11 cellular contexts compared by ENCODE assay signal in the genomic region with DNA sequence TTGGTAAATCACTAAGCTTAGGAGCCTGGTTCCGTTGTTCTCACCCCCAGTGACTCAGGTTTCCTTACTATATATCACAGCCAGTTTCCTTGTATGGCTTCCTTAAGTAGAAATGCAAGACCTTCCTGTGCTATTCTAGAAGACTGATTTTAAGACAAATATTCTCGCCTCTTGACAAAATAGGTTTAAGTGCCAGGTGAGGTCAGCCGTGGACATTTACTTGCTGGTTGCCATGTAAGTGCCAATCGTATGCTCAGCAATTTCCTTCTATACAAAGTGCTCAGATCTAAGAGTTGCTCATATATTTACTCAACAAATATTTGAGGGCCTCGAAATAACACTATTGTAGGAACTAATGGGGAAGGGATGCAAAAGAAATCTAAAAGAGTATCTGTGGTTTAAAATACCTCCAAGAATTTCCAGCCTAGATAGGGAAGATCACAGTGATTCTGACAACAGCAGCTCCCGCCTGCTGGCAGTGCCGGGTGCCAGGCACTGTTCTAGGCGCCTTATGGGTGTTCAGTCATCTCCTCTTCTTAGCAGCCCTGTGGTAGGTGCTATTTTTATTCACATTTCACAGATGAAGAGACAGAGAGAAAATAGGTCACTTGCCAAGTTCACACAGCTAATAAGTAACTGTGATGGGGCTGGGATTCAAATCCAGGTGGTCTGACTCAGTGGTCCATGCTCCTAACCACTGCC.
DNase-seq lines count a peak whose midpoint lies in the region; ATAC-seq and TF ChIP-seq lines count a peak whose summit lies in the region.
"Had no signal": no experiment of that assay in that cellular context is flagged by ENCODE, and none has a peak within 500 bp of the region (broad histone marks: within the 10 kb centered on the region; RNA-seq: fewer than 3 reads in every experiment).

No MANE protein-coding gene starts in this region.

- H3K27me3 Mint-ChIP-seq in stimulated activated memory B cell treated with anti-CD40 and anti-IgM and Interleukin-4, amounts not matched to agents 10 μg/mL and 1 μg/mL and 100 μg/mL, for 72 hours = no peaks in the 10 kb centered on the region
- H3K27me3 Mint-ChIP-seq in HFFc6 (ENCODE audit: insufficient read depth) = no peaks in the 10 kb centered on the region

- H3K4me1 ChIP-seq in esophagus muscularis mucosa = peaks cover 0 to 7% (median 5%) of the 10 kb centered on the region in 4 donors
- peaks cover 5 to 40% (median 25%) of the 10 kb centered on the region in 6 donors for H3K4me1 ChIP-seq in spleen
- peaks cover 9% of the 10 kb centered on the region; the same call in 1 of the 2 replicates for H3K4me1 ChIP-seq in SJCRH30

- H3K36me3 ChIP-seq in esophagus muscularis mucosa (peaks cover 0 to 66% (median 33%) of the 10 kb centered on the region in 4 donors), spleen (no peaks in the 10 kb centered on the region), SJCRH30 (no peaks in the 10 kb centered on the region)
- H3K36me3 ChIP-seq: adrenal gland had no signal

- H3K27me3 ChIP-seq in esophagus muscularis mucosa (no peaks in the 10 kb centered on the region), spleen (replicated peaks in 1 of 7) (no peaks in the 10 kb centered on the region), SJCRH30 (no peaks in the 10 kb centered on the region)
- H3K27me3 ChIP-seq: adrenal gland had no signal

- H3K27ac Mint-ChIP-seq in stimulated activated memory B cell treated with anti-CD40 and anti-IgM and Interleukin-4, amounts not matched to agents 10 μg/mL and 1 μg/mL and 100 μg/mL, for 72 hours = peak overlapping the region; percentile 35
- no peak overlapping the region for H3K27ac Mint-ChIP-seq in HFFc6
- H3K27ac Mint-ChIP-seq: mesothelial cell of epicardium had no signal

- peak; percentile 30 for ATAC-seq in GM19468 (IDR thresholded peaks at IDR 0.05; ENCODE audit: extremely low read depth, unreplicated experiment)
- no peak for ATAC-seq in stimulated activated memory B cell treated with anti-CD40 and anti-IgM and Interleukin-4, amounts not matched to agents 10 μg/mL and 1 μg/mL and 100 μg/mL, for 72 hours

- no peak for TF ChIP-seq CTCF in esophagus muscularis mucosa (IDR thresholded peaks at IDR 0.05)
- TF ChIP-seq CTCF in spleen (IDR thresholded peaks at IDR 0.05 in 8 of 11, conservative IDR thresholded peaks at IDR 0.05 in 3 of 11) = no peak
- no peak for TF ChIP-seq CTCF in HFFc6 (IDR thresholded peaks at IDR 0.05)

- no peaks in the 10 kb centered on the region for H3K36me3 Mint-ChIP-seq in stimulated activated memory B cell treated with anti-CD40 and anti-IgM and Interleukin-4, amounts not matched to agents 10 μg/mL and 1 μg/mL and 100 μg/mL, for 72 hours
- H3K36me3 Mint-ChIP-seq in HFFc6 (ENCODE audit: low read depth) = peaks cover 3% of the 10 kb centered on the region; the same call in 1 of the 2 replicates

- H3K4me3 ChIP-seq in esophagus muscularis mucosa (no peak overlapping the region), spleen (no peak overlapping the region), SJCRH30 (no peak overlapping the region)
- H3K4me3 ChIP-seq: adrenal gland, thoracic aorta had no signal

- no peaks in the 10 kb centered on the region for H3K9me3 ChIP-seq in esophagus muscularis mucosa
- no peaks in the 10 kb centered on the region for H3K9me3 ChIP-seq in spleen
- no peaks in the 10 kb centered on the region for H3K9me3 ChIP-seq in SJCRH30 (replicated peaks)
- H3K9me3 ChIP-seq: adrenal gland, thoracic aorta had no signal

- 72% methylated on average over 8 of the region's 8 CpGs for WGBS in esophagus muscularis mucosa
- 63 to 71% (median 68%) methylated on average over 8 of the region's 8 CpGs for WGBS in spleen, 5 donors

- no peak for TF ChIP-seq EP300 in esophagus muscularis mucosa (IDR thresholded peaks at IDR 0.05)

- TF ChIP-seq POLR2A in esophagus muscularis mucosa (IDR thresholded peaks at IDR 0.05; ENCODE audit: low read depth) (no peak), spleen (IDR thresholded peaks at IDR 0.05) (no peak)

- H3K4me1 Mint-ChIP-seq in stimulated activated memory B cell treated with anti-CD40 and anti-IgM and Interleukin-4, amounts not matched to agents 10 μg/mL and 1 μg/mL and 100 μg/mL, for 72 hours = peaks cover 34% of the 10 kb centered on the region
- H3K4me1 Mint-ChIP-seq in HFFc6 (ENCODE audit: low read depth) = peaks cover 16% of the 10 kb centered on the region
- H3K4me1 Mint-ChIP-seq: mesothelial cell of epicardium had no signal

- no peak overlapping the region for H3K4me3 Mint-ChIP-seq in stimulated activated memory B cell treated with anti-CD40 and anti-IgM and Interleukin-4, amounts not matched to agents 10 μg/mL and 1 μg/mL and 100 μg/mL, for 72 hours
- no peak overlapping the region for H3K4me3 Mint-ChIP-seq in HFFc6
- H3K4me3 Mint-ChIP-seq: mesothelial cell of epicardium had no signal

- H3K27ac ChIP-seq in esophagus muscularis mucosa (replicated peaks in 1 of 4) (no peak overlapping the region), spleen (peak overlapping the region in 2 of 8 donors; percentile 7 to 21), SJCRH30 (no peak overlapping the region)

- no peaks in the 10 kb centered on the region for H3K9me3 Mint-ChIP-seq in stimulated activated memory B cell treated with anti-CD40 and anti-IgM and Interleukin-4, amounts not matched to agents 10 μg/mL and 1 μg/mL and 100 μg/mL, for 72 hours
- no peaks in the 10 kb centered on the region for H3K9me3 Mint-ChIP-seq in HFFc6
- H3K9me3 Mint-ChIP-seq: mesothelial cell of epicardium had no signal

- intact Hi-C loops in esophagus muscularis mucosa (cut with DNase I) = no loop called here
- intact Hi-C loops in spleen (cut with DNase I; ENCODE audit: low total_unique reads) = no loop called here

- peak; percentile 53 for DNase-seq in NCI-H2196 treated with DMSO at 0.1 percent for 48 hours (lab: John Stamatoyannopoulos, UW; ENCODE audit: unreplicated experiment)
- DNase-seq in esophagus muscularis mucosa (ENCODE audit: extremely low spot score) = peak; percentile 68
- no peak for DNase-seq in spleen
- no peak for DNase-seq in SJCRH30
- DNase-seq in HFFc6 = no peak
- DNase-seq: stimulated activated CD4-positive, alpha-beta T cell treated with anti-CD3 and anti-CD28 coated beads, Interleukin-2, amount 100 ng/mL, for 24 hours had no signal

Comparison
In these comparisons a context has a peak if more than half of its experiments do, and no peak if none do; other contexts are left out.
1. DNase-seq: peak in NCI-H2196 treated with DMSO at 0.1 percent for 48 hours (single experiment) and esophagus muscularis mucosa (single experiment); none in spleen (single experiment), SJCRH30 (0 of 2) and HFFc6 (single experiment).